8 cellular contexts compared by ENCODE assay signal in the genomic region with DNA sequence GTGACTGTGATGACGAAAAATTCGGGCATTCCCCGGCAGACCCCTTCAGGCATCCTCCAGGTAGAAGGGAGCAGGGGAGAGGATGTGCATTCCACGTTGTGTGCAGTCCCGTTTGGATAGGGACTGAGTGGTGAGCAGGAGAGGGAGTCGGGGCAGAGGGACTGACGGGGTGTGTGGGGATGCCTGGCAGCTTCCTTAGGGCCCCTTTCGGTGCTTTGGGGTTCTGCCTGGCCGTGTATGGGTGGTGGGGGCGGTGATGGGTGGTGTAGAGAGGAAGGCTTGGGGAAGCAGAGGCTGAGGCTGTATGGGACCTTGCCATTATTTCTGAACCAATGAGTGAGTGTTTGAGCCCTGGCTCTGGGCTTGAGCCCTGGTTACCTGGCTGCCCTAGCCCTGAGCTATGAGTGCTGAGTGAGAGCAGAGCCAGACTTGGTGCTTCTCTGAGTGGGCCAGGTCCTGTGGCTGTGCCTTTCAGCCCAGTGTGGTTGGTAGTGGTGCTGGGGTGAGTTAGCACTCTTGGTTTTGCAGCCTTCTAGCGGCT. TPM values are rescaled to one million over a fixed set of nuclear protein-coding genes. Genes with fewer than 3 reads are reported as not detected.
A peak's percentile ranks its signal among the peaks of the same experiment; 100 is the strongest.
DNase-seq lines count a peak whose midpoint lies in the region; ATAC-seq, FAIRE-seq and TF ChIP-seq lines count a peak whose summit lies in the region.

No MANE protein-coding gene starts in this region.

- H3K79me2 ChIP-seq in GM12878 (ENCODE audit: control insufficient read depth, insufficient read depth, low read length), result peaks cover 26% of the 10 kb centered on the region

- RAD21 ChIA-PET in GM12878 (lab: Charles Lee; ENCODE audit: unreplicated experiment), result interaction anchor here (1.8 to 2.3 kb wide), 2 partner anchors 12 to 206 kb away, joined by 5 read pairs; no protein-coding TSS in a partner anchor

- H3K4me1 ChIP-seq in GM12878 (ENCODE audit: control insufficient read depth, insufficient read depth, low read length) (peaks cover 23% of the 10 kb centered on the region), urinary bladder (ENCODE audit: insufficient read depth) (no peaks in the 10 kb centered on the region)

- SMC1A ChIA-PET in GM12878 (lab: Charles Lee; ENCODE audit: uncharacterized antibody, unreplicated experiment), result interaction anchor here (0.5 to 1.6 kb wide), 3 partner anchors 11 to 1771 kb away, joined by 3 to 6 read pairs (median 3); no protein-coding TSS in a partner anchor

- peak; percentile 65 for FAIRE-seq in GM12878 (lab: Jason Lieb, UNC)

- H3K27me3 ChIP-seq in GM12878 (replicated peaks in 1 of 2; ENCODE audit: control insufficient read depth in 2 of 2, insufficient read depth in 2 of 2, low read length in 1 of 2), result no peaks in the 10 kb centered on the region

- TF ChIP-seq EP300 in GM12878 (IDR thresholded peaks at IDR 0.05; ENCODE audit: borderline replicate concordance in 1 of 2, control insufficient read depth in 1 of 2, low read depth in 2 of 2, low read length in 2 of 2), result no peak

- intact Hi-C loops in GM12878 (cut with micrococcal nuclease; ENCODE audit: unreplicated experiment), result no loop called here

- peak; percentile 56; the same call in 1 of the 2 replicates for TF ChIP-seq POLR2A in GM12878 (IDR thresholded peaks at IDR 0.05; ENCODE audit: low read depth, low read length)

- peak; percentile 8 for ATAC-seq in GM12878

- peak overlapping the region; percentile 89 for H3K9ac ChIP-seq in GM12878 (ENCODE audit: control insufficient read depth, insufficient read depth, low read length)

- peak; percentile 17 for DNase-seq in D341Med (ENCODE audit: low spot score)
- DNase-seq in LNCaP clone FGC (ENCODE audit: low read depth), result no peak
- no peak for DNase-seq in GM12878 (ENCODE audit: low read depth, low spot score)
- peak; percentile 77 for DNase-seq in mesenteric fat pad (ENCODE audit: low spot score)
- no peak for DNase-seq in foreskin melanocyte
- no peak for DNase-seq in medulla oblongata (ENCODE audit: extremely low spot score)
- DNase-seq in NCI-H82 treated with DMSO at 0.1 percent for 48 hours (lab: John Stamatoyannopoulos, UW; ENCODE audit: unreplicated experiment), result no peak

- H3K36me3 ChIP-seq in GM12878 (ENCODE audit: control insufficient read depth in 2 of 2, insufficient read depth in 2 of 2, low read length in 1 of 2) (peaks cover 8 to 18% of the 10 kb centered on the region in 2 experiments; a peak in 3 of 4 replicates), urinary bladder (ENCODE audit: insufficient read depth) (no peaks in the 10 kb centered on the region)

- 1% methylated on average over 11 of the region's 11 CpGs for WGBS in GM12878 (ENCODE audit: insufficient coverage, insufficient replicate concordance, low lambda C conversion rate, missing lambda C conversion rate)
- 13% methylated on average over 11 of the region's 11 CpGs for WGBS in urinary bladder

- POLR2A ChIA-PET in GM12878 (lab: Charles Lee), result interaction anchor here (1.9 kb wide), 1 partner anchor 297 kb away, joined by 9 read pairs; the partner anchor contains the start of genes RNF121 and XNDC1N

- peak overlapping the region; percentile 98 for H3K4me2 ChIP-seq in GM12878 (ENCODE audit: control insufficient read depth, insufficient read depth)

- TF ChIP-seq CTCF in LNCaP clone FGC (IDR thresholded peaks at IDR 0.05; ENCODE audit: control insufficient read depth, extremely low read depth, insufficient read depth) (no peak), GM12878 (IDR thresholded peaks at IDR 0.05 in 2 of 3, conservative IDR thresholded peaks at IDR 0.05 in 1 of 3; ENCODE audit: control insufficient read depth in 2 of 3, extremely low read depth in 1 of 3, insufficient read depth in 1 of 3, low read depth in 3 of 3, low read length in 3 of 3) (no peak)

- CTCF ChIA-PET in GM12878 (lab: Yijun Ruan, JAX), result interaction anchor here (1.0 to 2.3 kb wide), 6 partner anchors 13 to 205 kb away, joined by 3 to 14 read pairs (median 4); no protein-coding TSS in a partner anchor

- in situ Hi-C loops in GM12878 (cut with MboI), result no loop called here

- BruUV-seq in GM12878 (replicated peaks; lab: Mats Ljungman, UMichigan), result no TSS peak

- H3K9me3 ChIP-seq in GM12878 (replicated peaks; ENCODE audit: control insufficient read depth, insufficient read depth, low read length), result no peaks in the 10 kb centered on the region

- H4K20me1 ChIP-seq in GM12878 (ENCODE audit: control insufficient read depth, insufficient read depth), result no peaks in the 10 kb centered on the region; the same call in 1 of the 2 replicates

- peak overlapping the region; percentile 45 for H2AFZ ChIP-seq in GM12878 (ENCODE audit: control insufficient read depth, low read depth, low read length)

- H3K27ac ChIP-seq in GM12878 (ENCODE audit: control insufficient read depth, insufficient read depth) (peak overlapping the region; percentile 63), urinary bladder (ENCODE audit: low read depth) (no peak overlapping the region)

- TF ChIP-seq RAD21 in GM12878 (IDR thresholded peaks at IDR 0.05; ENCODE audit: insufficient read depth, low read depth, low read length), result no peak

- peak overlapping the region; percentile 99 for H3K4me3 ChIP-seq in LNCaP clone FGC (ENCODE audit: low read depth, low read length)
- H3K4me3 ChIP-seq in GM12878, result peak overlapping the region; percentile 99
- H3K4me3 ChIP-seq in urinary bladder (ENCODE audit: low read depth, low read length), result peak overlapping the region; percentile 90

RNA-seq across cellular contexts. Expression of gene INPPL1, which starts 0.9 kb away (rescaled TPM):
- 149 and 152 TPM in 2 replicates for total RNA-seq in GM12878 (2013; cell fraction: nucleolus; rRNA removed)
- total RNA-seq in GM12878 (2014; rRNA removed) (62.3 and 66.3 TPM in 2 replicates), GM12878 (2014; rRNA removed; fragmentation: Illumina TruSeq; extraction: Trizol) (32.1 and 33.1 TPM in 2 replicates), GM12878 (2021) (110 and 116 TPM in 2 replicates), mesenteric fat pad (107 TPM), urinary bladder (40.2 TPM)
- 39.6 TPM for polyA plus RNA-seq in GM12878 (2011; ENCODE audit: low read depth)
- polyA plus RNA-seq in GM12878 (2011; rRNA removed) (36.2 and 68.8 TPM in 2 replicates), GM12878 (2014; fragmentation: Illumina TruSeq; extraction: Trizol) (54.7 and 62.3 TPM in 2 replicates), GM12878 (2014; fragmentation: Nextera tagmentation; extraction: Ambion mirVana) (1 to 10 TPM in 1 of 2 experiments, under 1 TPM in 1; 0.47 to 1.0 TPM), GM12878 (2014; rRNA removed) (77.5 and 94.4 TPM in 2 replicates), GM12878 (2016; fragmentation: Nextera tagmentation; extraction: Ambion mirVana) (10 to 100 TPM in 1 of 2 experiments, 1 to 10 TPM in 1; 9.7 to 20.0 TPM), urinary bladder (86.0 TPM)
- polyA plus RNA-seq in GM12878 (2011; cell fraction: cytosol; rRNA removed), result 45.3 and 59.8 TPM in 2 replicates
- polyA plus RNA-seq in GM12878 (2011; cell fraction: nucleus; rRNA removed), result 613 and 647 TPM in 2 replicates
- polyA plus RNA-seq in GM12878 (2012), result 71.7 and 110 TPM in 2 replicates
- polyA minus RNA-seq in GM12878 (2011; rRNA and poly(A)+ RNA removed), result 70.7 and 93.0 TPM in 2 replicates
- 52.8 and 55.7 TPM in 2 replicates for polyA minus RNA-seq in GM12878 (2011; cell fraction: cytosol; rRNA and poly(A)+ RNA removed)
- polyA minus RNA-seq in GM12878 (2011; cell fraction: nucleus; rRNA and poly(A)+ RNA removed), result 158 and 247 TPM in 2 replicates

RNA-seq across cellular contexts. Expression of gene FOLR2, which starts 8.9 kb away (rescaled TPM):
- not detected in 2 replicates for total RNA-seq in GM12878 (2013; cell fraction: nucleolus; rRNA removed)
- 2.7 and 3.5 TPM in 2 replicates for total RNA-seq in GM12878 (2014; rRNA removed)
- 1.9 and 2.2 TPM in 2 replicates for total RNA-seq in GM12878 (2014; rRNA removed; fragmentation: Illumina TruSeq; extraction: Trizol)
- 1.4 and 1.5 TPM in 2 replicates for total RNA-seq in GM12878 (2021)
- polyA plus RNA-seq in GM12878 (2011; ENCODE audit: low read depth), result 1.5 TPM
- polyA plus RNA-seq in GM12878 (2011; rRNA removed), result 0.10 TPM in 1 of 2 replicates, not detected in the other
- 0.12 and 0.25 TPM in 2 replicates for polyA plus RNA-seq in GM12878 (2011; cell fraction: cytosol; rRNA removed)
- polyA plus RNA-seq in GM12878 (2011; cell fraction: nucleus; rRNA removed), result 0.21 and 0.54 TPM in 2 replicates
- 1.7 and 1.9 TPM in 2 replicates for polyA plus RNA-seq in GM12878 (2012)
- 1.6 and 2.0 TPM in 2 replicates for polyA plus RNA-seq in GM12878 (2014; fragmentation: Illumina TruSeq; extraction: Trizol)
- polyA plus RNA-seq in GM12878 (2014; fragmentation: Nextera tagmentation; extraction: Ambion mirVana), result 10 to 100 TPM; 11.0 to 11.1 TPM
- 3.2 and 3.7 TPM in 2 replicates for polyA plus RNA-seq in GM12878 (2014; rRNA removed)
- polyA plus RNA-seq in GM12878 (2016; fragmentation: Nextera tagmentation; extraction: Ambion mirVana), result 1 to 10 TPM; 1.2 to 1.6 TPM
- not detected in 2 replicates for polyA minus RNA-seq in GM12878 (2011; rRNA and poly(A)+ RNA removed)
- not detected in 2 replicates for polyA minus RNA-seq in GM12878 (2011; cell fraction: cytosol; rRNA and poly(A)+ RNA removed)
- polyA minus RNA-seq in GM12878 (2011; cell fraction: nucleus; rRNA and poly(A)+ RNA removed), result not detected in 2 replicates
- 77.3 TPM for total RNA-seq in mesenteric fat pad
- total RNA-seq in urinary bladder, result 19.6 TPM
- polyA plus RNA-seq in urinary bladder, result 31.9 TPM

RNA-seq across cellular contexts. Expression of gene PHOX2A, which starts 18.5 kb away (rescaled TPM):
- not detected in 2 replicates for total RNA-seq in GM12878 (2013; cell fraction: nucleolus; rRNA removed)
- not detected in 2 replicates for total RNA-seq in GM12878 (2014; rRNA removed)
- not detected in 2 replicates for total RNA-seq in GM12878 (2014; rRNA removed; fragmentation: Illumina TruSeq; extraction: Trizol)
- total RNA-seq in GM12878 (2021), result not detected in 2 replicates
- not detected for polyA plus RNA-seq in GM12878 (2011; ENCODE audit: low read depth)
- polyA plus RNA-seq in GM12878 (2011; rRNA removed), result not detected in 2 replicates
- not detected in 2 replicates for polyA plus RNA-seq in GM12878 (2011; cell fraction: cytosol; rRNA removed)
- polyA plus RNA-seq in GM12878 (2011; cell fraction: nucleus; rRNA removed), result not detected in 2 replicates
- not detected in 2 replicates for polyA plus RNA-seq in GM12878 (2012)
- polyA plus RNA-seq in GM12878 (2014; fragmentation: Illumina TruSeq; extraction: Trizol), result not detected in 2 replicates
- polyA plus RNA-seq in GM12878 (2014; fragmentation: Nextera tagmentation; extraction: Ambion mirVana), result not detected
- polyA plus RNA-seq in GM12878 (2014; rRNA removed), result not detected in 2 replicates
- not detected for polyA plus RNA-seq in GM12878 (2016; fragmentation: Nextera tagmentation; extraction: Ambion mirVana)
- polyA minus RNA-seq in GM12878 (2011; rRNA and poly(A)+ RNA removed), result not detected in 2 replicates
- not detected in 2 replicates for polyA minus RNA-seq in GM12878 (2011; cell fraction: cytosol; rRNA and poly(A)+ RNA removed)
- polyA minus RNA-seq in GM12878 (2011; cell fraction: nucleus; rRNA and poly(A)+ RNA removed), result not detected in 2 replicates
- total RNA-seq in mesenteric fat pad, result not detected
- total RNA-seq in urinary bladder, result 0.90 TPM
- 1.1 TPM for polyA plus RNA-seq in urinary bladder

RNA-seq across cellular contexts. Expression of gene FOLR1, which starts 33.5 kb away (rescaled TPM):
- not detected in 2 replicates for total RNA-seq in GM12878 (2013; cell fraction: nucleolus; rRNA removed)
- total RNA-seq in GM12878 (2014; rRNA removed) (not detected in 2 replicates), GM12878 (2014; rRNA removed; fragmentation: Illumina TruSeq; extraction: Trizol) (not detected in 2 replicates), GM12878 (2021) (not detected in 2 replicates), mesenteric fat pad (0.32 TPM), urinary bladder (1.1 TPM)
- polyA plus RNA-seq in GM12878 (2011; ENCODE audit: low read depth), result not detected
- polyA plus RNA-seq in GM12878 (2011; rRNA removed) (not detected in 2 replicates), GM12878 (2014; fragmentation: Illumina TruSeq; extraction: Trizol) (not detected in 2 replicates), GM12878 (2014; fragmentation: Nextera tagmentation; extraction: Ambion mirVana) (not detected), GM12878 (2014; rRNA removed) (not detected in 2 replicates), GM12878 (2016; fragmentation: Nextera tagmentation; extraction: Ambion mirVana) (not detected), urinary bladder (0.18 TPM)
- not detected in 2 replicates for polyA plus RNA-seq in GM12878 (2011; cell fraction: cytosol; rRNA removed)
- not detected in 2 replicates for polyA plus RNA-seq in GM12878 (2011; cell fraction: nucleus; rRNA removed)
- polyA plus RNA-seq in GM12878 (2012), result not detected in 2 replicates
- not detected in 2 replicates for polyA minus RNA-seq in GM12878 (2011; rRNA and poly(A)+ RNA removed)
- 2.0 and 2.7 TPM in 2 replicates for polyA minus RNA-seq in GM12878 (2011; cell fraction: cytosol; rRNA and poly(A)+ RNA removed)
- polyA minus RNA-seq in GM12878 (2011; cell fraction: nucleus; rRNA and poly(A)+ RNA removed), result 0.97 and 1.3 TPM in 2 replicates

Comparison
In these comparisons a context has a peak if more than half of its experiments do, and no peak if none do; other contexts are left out.
1. DNase-seq: peak in D341Med (single experiment) and mesenteric fat pad (single experiment); none in LNCaP clone FGC (single experiment), GM12878 (single experiment), foreskin melanocyte (single experiment), medulla oblongata (single experiment) and NCI-H82 treated with DMSO at 0.1 percent for 48 hours (single experiment).
2. Peak in every context shown above with its lines, with median percentiles within 50 percentile points of each other: H3K4me3 ChIP-seq.